29 cellular contexts compared by ENCODE assay signal in the genomic region with DNA sequence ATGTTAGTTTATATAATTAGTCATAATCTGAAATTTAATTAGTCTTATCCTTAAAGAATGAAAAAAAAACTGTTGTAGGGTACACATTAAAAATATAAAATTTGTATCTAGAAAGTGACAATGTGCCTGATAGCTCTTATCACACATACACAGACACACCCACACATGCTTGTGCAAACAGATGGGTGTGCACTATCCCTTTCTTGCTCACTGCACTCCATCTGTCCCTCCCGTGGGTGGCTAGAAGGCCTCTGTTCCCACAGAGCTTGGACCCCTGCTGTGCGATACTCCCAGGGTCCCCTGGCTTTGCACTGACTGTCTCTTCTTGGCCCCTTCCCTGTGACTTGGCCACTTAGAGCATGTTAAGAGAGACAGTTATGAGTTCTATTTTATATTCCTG.
"Had no signal": no experiment of that assay in that cellular context is flagged by ENCODE, and none has a peak within 500 bp of the region (broad histone marks: within the 10 kb centered on the region; RNA-seq: fewer than 3 reads in every experiment).

No MANE protein-coding gene starts in this region.

- H3K36me3 ChIP-seq: neural progenitor cell, pancreas, right lobe of liver, sigmoid colon, spleen, suprapubic skin, tibial artery, transverse colon, upper lobe of right lung, uterus had no signal

- H3K9me3 Mint-ChIP-seq: natural killer cell; neural progenitor cell; stimulated activated naive CD8-positive, alpha-beta T cell treated with anti-CD3 and anti-CD28 coated beads, Interleukin-15, amount 100 ng/mL, for 72 hours had no signal

- H3K9me3 ChIP-seq: pancreas, right lobe of liver, sigmoid colon, suprapubic skin, testis, transverse colon, upper lobe of right lung, uterus had no signal

- H3K27me3 Mint-ChIP-seq: type B pancreatic cell had no signal

- H3K27ac ChIP-seq: neural progenitor cell, pancreas, psoas muscle, right lobe of liver, sigmoid colon, spleen, suprapubic skin, testis, tibial artery, transverse colon, upper lobe of right lung, uterus had no signal

- H3K36me3 Mint-ChIP-seq: naive thymus-derived CD4-positive, alpha-beta T cell; natural killer cell; neural progenitor cell; stimulated activated memory B cell treated with anti-CD40 and anti-IgM and Interleukin-4, amounts not matched to agents 10 μg/mL and 1 μg/mL and 100 μg/mL, for 72 hours; type B pancreatic cell had no signal

- ATAC-seq: naive thymus-derived CD4-positive, alpha-beta T cell; natural killer cell; pancreas; psoas muscle; right cardiac atrium; stimulated activated memory B cell treated with anti-CD40 and anti-IgM and Interleukin-4, amounts not matched to agents 10 μg/mL and 1 μg/mL and 100 μg/mL, for 72 hours; stimulated activated naive CD8-positive, alpha-beta T cell treated with anti-CD3 and anti-CD28 coated beads, Interleukin-15, amount 100 ng/mL, for 72 hours; stimulated activated naive CD8-positive, alpha-beta T cell treated with anti-CD3 and anti-CD28 coated beads, Interleukin-15, Interleukin-2, amounts not matched to agents 100 U/mL and 50 U/mL, for 24 hours; upper lobe of right lung had no signal

- H3K4me1 ChIP-seq: neural progenitor cell, pancreas, psoas muscle, right lobe of liver, sigmoid colon, spleen, testis, transverse colon, upper lobe of right lung, uterus had no signal

- H3K4me3 Mint-ChIP-seq: naive thymus-derived CD4-positive, alpha-beta T cell; natural killer cell; nephron; neural progenitor cell; stimulated activated memory B cell treated with anti-CD40 and anti-IgM and Interleukin-4, amounts not matched to agents 10 μg/mL and 1 μg/mL and 100 μg/mL, for 72 hours; stimulated activated naive CD8-positive, alpha-beta T cell treated with anti-CD3 and anti-CD28 coated beads, Interleukin-15, amount 100 ng/mL, for 72 hours; type B pancreatic cell had no signal

- DNase-seq: naive thymus-derived CD4-positive, alpha-beta T cell; natural killer cell; occipital lobe; pancreas; psoas muscle; right cardiac atrium; right lobe of liver; sigmoid colon; spleen; stimulated activated CD4-positive, alpha-beta T cell treated with anti-CD3 and anti-CD28 coated beads, Interleukin-12 subunit alpha, Interleukin-12 subunit beta, amount 100 ng/mL, for 4 hours; stimulated activated CD4-positive, alpha-beta T cell treated with anti-CD3 and anti-CD28 coated beads, Interleukin-1b, Interleukin-23, amount 100 ng/mL, for 48 hours; stimulated activated CD4-positive, alpha-beta T cell treated with anti-CD3 and anti-CD28 coated beads, Interleukin-4, amount 100 ng/mL, for 1 hour; stimulated activated CD4-positive, alpha-beta T cell treated with anti-CD3 and anti-CD28 coated beads, Interleukin-4, amount 100 ng/mL, for 4 hours; stimulated activated CD8-positive, alpha-beta memory T cell treated with anti-CD3 and anti-CD28 coated beads, Interleukin-4, amount 100 ng/mL, for 48 hours; stimulated activated naive CD4-positive, alpha-beta T cell; stimulated activated naive CD8-positive, alpha-beta T cell treated with anti-CD3 and anti-CD28 coated beads, Interleukin-15, amount 100 ng/mL, for 72 hours; stimulated activated naive CD8-positive, alpha-beta T cell treated with anti-CD3 and anti-CD28 coated beads, Interleukin-15, Interleukin-2, amounts not matched to agents 100 U/mL and 50 U/mL, for 24 hours; substantia nigra; testis; tibial artery; transverse colon; upper lobe of right lung; uterus had no signal

- H3K4me3 ChIP-seq: neural progenitor cell, pancreas, psoas muscle, right lobe of liver, sigmoid colon, smooth muscle cell, spleen, suprapubic skin, testis, tibial artery, transverse colon, upper lobe of right lung, uterus had no signal

- H3K27ac Mint-ChIP-seq: naive thymus-derived CD4-positive, alpha-beta T cell; natural killer cell; nephron; neural progenitor cell; stimulated activated memory B cell treated with anti-CD40 and anti-IgM and Interleukin-4, amounts not matched to agents 10 μg/mL and 1 μg/mL and 100 μg/mL, for 72 hours; stimulated activated naive CD8-positive, alpha-beta T cell treated with anti-CD3 and anti-CD28 coated beads, Interleukin-15, amount 100 ng/mL, for 72 hours; type B pancreatic cell had no signal

- H3K4me1 Mint-ChIP-seq: naive thymus-derived CD4-positive, alpha-beta T cell; natural killer cell; nephron; neural progenitor cell; stimulated activated memory B cell treated with anti-CD40 and anti-IgM and Interleukin-4, amounts not matched to agents 10 μg/mL and 1 μg/mL and 100 μg/mL, for 72 hours had no signal
